Comparison of ENCODE assay signal across 1 cellular context in genomic region chr19:3061214-3062161, GRCh38.
A peak's percentile ranks its signal among the peaks of the same experiment; 100 is the strongest.
TF ChIP-seq lines count a peak whose summit lies in the region.

No MANE protein-coding gene starts in this region.

TF ChIP-seq in GM12878, 131 proteins besides CTCF, POLR2A, EP300 and RAD21 (continued from another document and continues in another):
- TF ChIP-seq ELK1 (IDR thresholded peaks at IDR 0.05; ENCODE audit: low read depth, low read length) (no peak), CREM (IDR thresholded peaks at IDR 0.05; ENCODE audit: low read depth) (no peak), CHD1 (IDR thresholded peaks at IDR 0.05; ENCODE audit: low read depth, low read length) (no peak), TCF3 (IDR thresholded peaks at IDR 0.05; ENCODE audit: borderline replicate concordance, insufficient read depth, low read depth, low read length) (no peak), POLR2AphosphoS2 (IDR thresholded peaks at IDR 0.05; ENCODE audit: low read depth, low read length) (no peak), CEBPZ (IDR thresholded peaks at IDR 0.05; ENCODE audit: low read depth, low read length) (no peak), CBFB (IDR thresholded peaks at IDR 0.05; ENCODE audit: low read depth) (no peak), NFXL1 (IDR thresholded peaks at IDR 0.05; ENCODE audit: borderline replicate concordance) (no peak), ZNF207 (IDR thresholded peaks at IDR 0.05; ENCODE audit: borderline replicate concordance) (no peak), RAD51 (IDR thresholded peaks at IDR 0.05) (no peak), GATAD2B (conservative IDR thresholded peaks at IDR 0.05; ENCODE audit: low read depth) (peak; percentile 94), SMC3 (IDR thresholded peaks at IDR 0.05; ENCODE audit: borderline replicate concordance, low read length) (no peak), STAT1 (conservative IDR thresholded peaks at IDR 0.05) (no peak), ZBED1 (IDR thresholded peaks at IDR 0.05; ENCODE audit: borderline replicate concordance) (no peak), SUZ12 (IDR thresholded peaks at IDR 0.05; ENCODE audit: unreplicated experiment) (no peak), MYC (IDR thresholded peaks at IDR 0.05; ENCODE audit: insufficient read depth, insufficient read length, insufficient replicate concordance, low read length, severe bottlenecking) (no peak), PRDM15 (CRISPR knock-in tag; IDR thresholded peaks at IDR 0.05) (no peak), MAX (IDR thresholded peaks at IDR 0.05; ENCODE audit: low read depth, low read length) (no peak), JUNB (IDR thresholded peaks at IDR 0.05) (no peak), ZNF687 (IDR thresholded peaks at IDR 0.05) (no peak), KLF5 (IDR thresholded peaks at IDR 0.05; ENCODE audit: partially characterized antibody) (no peak), RUNX3 (IDR thresholded peaks at IDR 0.05; ENCODE audit: low read length) (no peak), IKZF2 (IDR thresholded peaks at IDR 0.05) (peak in 1 of 2 experiments; percentile 35; a peak in 2 of 4 replicates), ATF3 (IDR thresholded peaks at IDR 0.05; ENCODE audit: borderline replicate concordance, extremely low read depth, low read depth, low read length) (no peak), NFIC (IDR thresholded peaks at IDR 0.05; ENCODE audit: low read depth, low read length) (no peak), PAX8 (IDR thresholded peaks at IDR 0.05) (no peak), CREB1 (IDR thresholded peaks at IDR 0.05; ENCODE audit: low read depth) (no peak), TCF12 (IDR thresholded peaks at IDR 0.05; ENCODE audit: low read depth, low read length) (no peak), GABPA (IDR thresholded peaks at IDR 0.05; ENCODE audit: low read depth) (no peak), ZNF274 (IDR thresholded peaks at IDR 0.05; ENCODE audit: insufficient read depth, insufficient read length) (no peak), CEBPB (IDR thresholded peaks at IDR 0.05; ENCODE audit: borderline replicate concordance in 1 of 2, low read depth in 2 of 2, low read length in 2 of 2) (no peak), PAX5 (IDR thresholded peaks at IDR 0.05; ENCODE audit: borderline replicate concordance, low read depth, low read length) (no peak), POU2F2 (IDR thresholded peaks at IDR 0.05; ENCODE audit: borderline replicate concordance, low read depth, low read length) (no peak), TBL1XR1 (IDR thresholded peaks at IDR 0.05; ENCODE audit: low read depth, low read length) (no peak; the same call in 1 of the 2 replicates), SRF (IDR thresholded peaks at IDR 0.05; ENCODE audit: low read depth in 2 of 2, low read length in 2 of 2) (no peak), NR2F1 (conservative IDR thresholded peaks at IDR 0.05) (peak; percentile 68), FOS (IDR thresholded peaks at IDR 0.05; ENCODE audit: borderline replicate concordance, extremely low read depth, insufficient read length) (no peak), BRCA1 (IDR thresholded peaks at IDR 0.05; ENCODE audit: low read depth, low read length) (no peak), RBBP5 (conservative IDR thresholded peaks at IDR 0.05) (no peak), BACH1 (IDR thresholded peaks at IDR 0.05; ENCODE audit: borderline replicate concordance) (peak; percentile 59), NR2C2 (IDR thresholded peaks at IDR 0.05; ENCODE audit: borderline replicate concordance, control insufficient read depth, insufficient read length, low read depth) (no peak), HDGF (IDR thresholded peaks at IDR 0.05) (no peak), NRF1 (conservative IDR thresholded peaks at IDR 0.05; ENCODE audit: low read depth, low read length) (no peak), ZSCAN29 (IDR thresholded peaks at IDR 0.05) (no peak), RCOR1 (conservative IDR thresholded peaks at IDR 0.05; ENCODE audit: low read depth, low read length) (no peak), ATF7 (IDR thresholded peaks at IDR 0.05; ENCODE audit: low read depth) (0 out of 2 replicates have a peak, but pooled peaks have one; percentile 29), SIN3A (IDR thresholded peaks at IDR 0.05; ENCODE audit: low read depth, low read length) (no peak)
- TF ChIP-seq, protein P1, sequence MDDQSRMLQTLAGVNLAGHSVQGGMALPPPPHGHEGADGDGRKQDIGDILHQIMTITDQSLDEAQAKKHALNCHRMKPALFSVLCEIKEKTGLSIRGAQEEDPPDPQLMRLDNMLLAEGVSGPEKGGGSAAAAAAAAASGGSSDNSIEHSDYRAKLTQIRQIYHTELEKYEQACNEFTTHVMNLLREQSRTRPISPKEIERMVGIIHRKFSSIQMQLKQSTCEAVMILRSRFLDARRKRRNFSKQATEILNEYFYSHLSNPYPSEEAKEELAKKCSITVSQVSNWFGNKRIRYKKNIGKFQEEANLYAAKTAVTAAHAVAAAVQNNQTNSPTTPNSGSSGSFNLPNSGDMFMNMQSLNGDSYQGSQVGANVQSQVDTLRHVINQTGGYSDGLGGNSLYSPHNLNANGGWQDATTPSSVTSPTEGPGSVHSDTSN (IDR thresholded peaks at IDR 0.05; ENCODE audit: insufficient replicate concordance, low read depth, low read length) = no peak
- TF ChIP-seq, protein P2, sequence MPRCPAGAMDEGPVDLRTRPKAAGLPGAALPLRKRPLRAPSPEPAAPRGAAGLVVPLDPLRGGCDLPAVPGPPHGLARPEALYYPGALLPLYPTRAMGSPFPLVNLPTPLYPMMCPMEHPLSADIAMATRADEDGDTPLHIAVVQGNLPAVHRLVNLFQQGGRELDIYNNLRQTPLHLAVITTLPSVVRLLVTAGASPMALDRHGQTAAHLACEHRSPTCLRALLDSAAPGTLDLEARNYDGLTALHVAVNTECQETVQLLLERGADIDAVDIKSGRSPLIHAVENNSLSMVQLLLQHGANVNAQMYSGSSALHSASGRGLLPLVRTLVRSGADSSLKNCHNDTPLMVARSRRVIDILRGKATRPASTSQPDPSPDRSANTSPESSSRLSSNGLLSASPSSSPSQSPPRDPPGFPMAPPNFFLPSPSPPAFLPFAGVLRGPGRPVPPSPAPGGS (IDR thresholded peaks at IDR 0.05; ENCODE audit: borderline replicate concordance, insufficient read depth, low read depth, low read length, poor library complexity, severe bottlenecking) = no peak
- TF ChIP-seq, protein P3, sequence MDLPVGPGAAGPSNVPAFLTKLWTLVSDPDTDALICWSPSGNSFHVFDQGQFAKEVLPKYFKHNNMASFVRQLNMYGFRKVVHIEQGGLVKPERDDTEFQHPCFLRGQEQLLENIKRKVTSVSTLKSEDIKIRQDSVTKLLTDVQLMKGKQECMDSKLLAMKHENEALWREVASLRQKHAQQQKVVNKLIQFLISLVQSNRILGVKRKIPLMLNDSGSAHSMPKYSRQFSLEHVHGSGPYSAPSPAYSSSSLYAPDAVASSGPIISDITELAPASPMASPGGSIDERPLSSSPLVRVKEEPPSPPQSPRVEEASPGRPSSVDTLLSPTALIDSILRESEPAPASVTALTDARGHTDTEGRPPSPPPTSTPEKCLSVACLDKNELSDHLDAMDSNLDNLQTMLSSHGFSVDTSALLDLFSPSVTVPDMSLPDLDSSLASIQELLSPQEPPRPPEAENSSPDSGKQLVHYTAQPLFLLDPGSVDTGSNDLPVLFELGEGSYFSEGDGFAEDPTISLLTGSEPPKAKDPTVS (IDR thresholded peaks at IDR 0.05; ENCODE audit: low read depth, low read length) = no peak
